Comparison of ENCODE assay signal across 15 cellular contexts in genomic region chr14:21023174-21023573, GRCh38. TPM values are rescaled to one million over a fixed set of nuclear protein-coding genes. Genes with fewer than 3 reads are reported as not detected.
DNase-seq lines count a peak whose midpoint lies in the region; ATAC-seq and TF ChIP-seq lines count a peak whose summit lies in the region.
"Had no signal": no experiment of that assay in that cellular context is flagged by ENCODE, and none has a peak within 500 bp of the region (broad histone marks: within the 10 kb centered on the region; RNA-seq: fewer than 3 reads in every experiment).

No MANE protein-coding gene starts in this region.

- H3K9me3 ChIP-seq in stomach smooth muscle (ENCODE audit: control insufficient read depth in 2 of 2, low read length in 2 of 2), result no peaks in the 10 kb centered on the region

- H3K36me3 Mint-ChIP-seq in GM23338 (ENCODE audit: low read depth), result peaks cover 19% of the 10 kb centered on the region

- no peak overlapping the region for H3K27ac ChIP-seq in GM23338 (ENCODE audit: low read depth)
- peak overlapping the region; percentile 96 for H3K27ac ChIP-seq in cingulate gyrus (ENCODE audit: low read depth, low read length)
- peak overlapping the region; percentile 76 for H3K27ac ChIP-seq in stomach smooth muscle (ENCODE audit: low read length)

- H3K4me2 ChIP-seq in GM23338, result peak overlapping the region; percentile 97; the same call in 1 of the 2 replicates

- peaks cover 39% of the 10 kb centered on the region for H3K4me1 Mint-ChIP-seq in GM23338

- H3K79me2 ChIP-seq in GM23338 (replicated peaks; ENCODE audit: insufficient read depth), result no peaks in the 10 kb centered on the region; the same call in 1 of the 2 replicates

- no peak for TF ChIP-seq CTCF in GM23338 (conservative IDR thresholded peaks at IDR 0.05; ENCODE audit: low read depth in 2 of 2)

- no peaks in the 10 kb centered on the region for H3K9me2 ChIP-seq in GM23338 (ENCODE audit: insufficient read depth)

- H3K27me3 ChIP-seq in GM23338 (ENCODE audit: insufficient read depth) (peaks cover 30% of the 10 kb centered on the region), stomach smooth muscle (ENCODE audit: control insufficient read depth in 1 of 2, insufficient read depth in 2 of 2, low read length in 2 of 2) (no peaks in the 10 kb centered on the region)

- H3K4me3 Mint-ChIP-seq in GM23338, result no peak overlapping the region; the same call in 2 of the 3 replicates

- ATAC-seq in GM23338 (no peak), GM21723 (IDR thresholded peaks at IDR 0.05; ENCODE audit: unreplicated experiment) (no peak), HG03159 (IDR thresholded peaks at IDR 0.05; ENCODE audit: unreplicated experiment) (no peak)
- ATAC-seq: stimulated activated naive CD8-positive, alpha-beta T cell treated with anti-CD3 and anti-CD28 coated beads, Interleukin-15, amount 100 ng/mL, for 72 hours had no signal

- H3K9me3 Mint-ChIP-seq in GM23338, result no peaks in the 10 kb centered on the region; the same call in 2 of the 3 replicates
- H3K9me3 Mint-ChIP-seq: stimulated activated naive CD8-positive, alpha-beta T cell treated with anti-CD3 and anti-CD28 coated beads, Interleukin-15, amount 100 ng/mL, for 72 hours had no signal

- DNase-seq in GM23338 (ENCODE audit: low spot score) (no peak), medulla oblongata (ENCODE audit: extremely low spot score) (peak; percentile 71), SIG-M5 (lab: John Stamatoyannopoulos, UW) (no peak)
- no peak for DNase-seq in stimulated activated CD4-positive, alpha-beta T cell treated with anti-CD3 and anti-CD28 coated beads, Interleukin-4, amount 100 ng/mL, for 24 hours
- DNase-seq: activated effector memory CD4-positive, alpha-beta T cell treated with anti-CD3 and anti-CD28 coated beads, Interleukin-2, amount 50 U/mL, for 16 hours; Calu3; cortex of kidney; NCI-H446; stimulated activated CD4-positive, alpha-beta T cell treated with anti-CD3 and anti-CD28 coated beads, Interleukin-2, amount 100 ng/mL, for 24 hours; stimulated activated naive CD8-positive, alpha-beta T cell treated with anti-CD3 and anti-CD28 coated beads, Interleukin-15, amount 100 ng/mL, for 72 hours had no signal

- H3K4me1 ChIP-seq in GM23338 (ENCODE audit: insufficient read depth) (peaks cover 31% of the 10 kb centered on the region), stomach smooth muscle (ENCODE audit: control insufficient read depth, insufficient read depth, low read length) (peaks cover 30% of the 10 kb centered on the region)

- H3K27ac Mint-ChIP-seq in GM23338, result no peak overlapping the region
- H3K27ac Mint-ChIP-seq: stimulated activated naive CD8-positive, alpha-beta T cell treated with anti-CD3 and anti-CD28 coated beads, Interleukin-15, amount 100 ng/mL, for 72 hours had no signal

- H3F3A ChIP-seq in GM23338 (replicated peaks; ENCODE audit: low read depth), result peaks cover 7% of the 10 kb centered on the region; the same call in 1 of the 2 replicates

- H4K20me1 ChIP-seq in GM23338 (replicated peaks; ENCODE audit: insufficient read depth), result no peaks in the 10 kb centered on the region

- H3K36me3 ChIP-seq in GM23338 (ENCODE audit: insufficient read depth), result no peaks in the 10 kb centered on the region
- H3K36me3 ChIP-seq in stomach smooth muscle (ENCODE audit: control insufficient read depth in 2 of 2, insufficient read depth in 2 of 2, low read length in 2 of 2), result peaks cover 26 to 35% of the 10 kb centered on the region in 2 donors

- H3K9ac ChIP-seq in stomach smooth muscle (ENCODE audit: low read length in 2 of 2), result peak overlapping the region; percentile 77 to 78

- H3K27me3 Mint-ChIP-seq in GM23338 (ENCODE audit: insufficient read depth, low read depth, poor library complexity), result peaks cover 31% of the 10 kb centered on the region
- H3K27me3 Mint-ChIP-seq: stimulated activated naive CD8-positive, alpha-beta T cell treated with anti-CD3 and anti-CD28 coated beads, Interleukin-15, amount 100 ng/mL, for 72 hours had no signal

- no peak overlapping the region for H2AFZ ChIP-seq in GM23338

- H3K4me3 ChIP-seq in GM23338 (no peak overlapping the region), stomach smooth muscle (ENCODE audit: low read length in 2 of 2) (peak overlapping the region; percentile 84 to 94)

TF ChIP-seq in GM23338, 12 proteins besides CTCF, POLR2A, EP300 and RAD21:
- TF ChIP-seq NANOG (IDR thresholded peaks at IDR 0.05; ENCODE audit: borderline replicate concordance) (no peak), ETS1 (IDR thresholded peaks at IDR 0.05) (no peak), JUNB (IDR thresholded peaks at IDR 0.05; ENCODE audit: unreplicated experiment) (no peak), EZH2 (IDR thresholded peaks at IDR 0.05; ENCODE audit: low read depth, unreplicated experiment) (no peak), REST (IDR thresholded peaks at IDR 0.05; ENCODE audit: unreplicated experiment) (no peak), STAT1 (IDR thresholded peaks at IDR 0.05; ENCODE audit: unreplicated experiment) (no peak), ZNF114 (CRISPR knock-in tag; IDR thresholded peaks at IDR 0.05) (no peak), ZNF331 (CRISPR knock-in tag; IDR thresholded peaks at IDR 0.05; ENCODE audit: low read depth) (no peak)

RNA-seq across cellular contexts. Expression of gene NDRG2, which starts 1.7 kb away (rescaled TPM):
- total RNA-seq in GM23338 (2014; rRNA removed; shearing (Covaris generic)), result 15.2 and 20.6 TPM in 2 replicates
- polyA plus RNA-seq in GM23338 (2016; fragmentation: Nextera tagmentation; extraction: Ambion mirVana), result 8.8 and 10.5 TPM in 2 replicates

RNA-seq across cellular contexts. Expression of gene TPPP2, which starts 6.8 kb away (rescaled TPM):
- not detected in 2 replicates for total RNA-seq in GM23338 (2014; rRNA removed; shearing (Covaris generic))
- polyA plus RNA-seq in GM23338 (2016; fragmentation: Nextera tagmentation; extraction: Ambion mirVana), result not detected in 2 replicates
- total RNA-seq: Calu3 had no signal
- polyA plus RNA-seq: neural cell had no signal

RNA-seq across cellular contexts. Expression of gene RNASE13, which starts 11.4 kb away (rescaled TPM):
- not detected in 2 replicates for total RNA-seq in GM23338 (2014; rRNA removed; shearing (Covaris generic))
- polyA plus RNA-seq in GM23338 (2016; fragmentation: Nextera tagmentation; extraction: Ambion mirVana), result not detected in 2 replicates
- total RNA-seq: Calu3 had no signal
- polyA plus RNA-seq: neural cell had no signal

RNA-seq across cellular contexts. Expression of gene RNASE7, which starts 19.0 kb away (rescaled TPM):
- total RNA-seq in GM23338 (2014; rRNA removed; shearing (Covaris generic)), result not detected in 2 replicates
- polyA plus RNA-seq in GM23338 (2016; fragmentation: Nextera tagmentation; extraction: Ambion mirVana), result not detected in 2 replicates
- total RNA-seq: Calu3 had no signal
- polyA plus RNA-seq: neural cell had no signal

RNA-seq across cellular contexts. Expression of gene SLC39A2, which starts 24.1 kb away (rescaled TPM):
- not detected in 2 replicates for total RNA-seq in GM23338 (2014; rRNA removed; shearing (Covaris generic))
- not detected in 2 replicates for polyA plus RNA-seq in GM23338 (2016; fragmentation: Nextera tagmentation; extraction: Ambion mirVana)
- total RNA-seq: Calu3 had no signal
- polyA plus RNA-seq: neural cell had no signal
